In the genomic region with DNA sequence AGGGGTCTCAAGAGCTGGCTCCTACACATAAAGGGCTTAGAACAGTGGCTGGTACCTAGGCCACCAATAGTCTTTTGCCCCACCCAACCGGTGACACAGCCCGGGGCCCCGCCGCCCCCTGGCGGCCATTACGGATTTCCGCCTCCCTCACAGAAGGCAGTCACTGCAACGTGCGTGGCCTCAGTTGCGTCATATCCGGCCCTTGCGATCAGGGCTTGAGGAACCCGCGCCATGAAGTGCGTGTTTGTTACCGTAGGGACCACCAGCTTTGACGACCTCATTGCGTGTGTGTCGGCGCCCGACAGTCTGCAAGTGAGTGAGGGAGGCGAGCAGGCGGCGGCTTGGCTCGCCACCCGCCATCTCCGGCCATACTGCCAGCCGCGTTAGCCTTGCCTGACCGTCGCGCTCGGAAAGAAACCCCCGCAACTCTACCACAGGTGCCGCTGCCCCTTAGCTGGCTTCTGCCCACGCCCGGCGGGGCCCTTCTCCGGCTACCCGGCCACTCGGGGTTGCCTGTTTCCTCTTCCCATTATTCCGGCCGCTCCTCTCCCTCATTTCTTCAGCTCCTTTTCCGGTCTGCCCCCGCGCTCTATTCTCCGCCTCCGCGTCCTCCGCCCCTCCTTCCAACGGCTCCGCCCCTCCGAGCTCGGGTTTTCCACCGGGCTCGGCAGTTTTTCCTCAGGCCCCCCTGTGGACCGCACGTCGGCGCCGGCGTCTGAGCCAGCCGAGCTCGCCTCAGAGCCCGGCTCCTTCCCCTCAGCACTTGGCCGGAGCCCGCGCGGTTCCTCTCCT, we compare ENCODE assay signal across 8 cellular contexts. TPM values are rescaled to one million over a fixed set of nuclear protein-coding genes. Genes with fewer than 3 reads are reported as not detected.
DNase-seq lines count a peak whose midpoint lies in the region; ATAC-seq and TF ChIP-seq lines count a peak whose summit lies in the region.

A gene (plus strand): TSS at position 183 of the 792 bp plus-strand sequence. CDS start 49 bp downstream, at position 232.

- H3K4me1 ChIP-seq in prostate gland (replicated peaks) (no peaks in the 10 kb centered on the region), urinary bladder (ENCODE audit: insufficient read depth) (no peaks in the 10 kb centered on the region)

- peak; percentile 70 for TF ChIP-seq POLR2A in prostate gland (IDR thresholded peaks at IDR 0.05)

- H3K4me3 ChIP-seq in prostate gland (peak within 1 kb of the TSS; percentile 63 to 68), urinary bladder (ENCODE audit: low read depth, low read length) (peak within 1 kb of the TSS; percentile 53)

- no peaks in the 10 kb centered on the region for H3K27me3 ChIP-seq in prostate gland (replicated peaks; ENCODE audit: insufficient read depth)

- peak within 1 kb of the TSS; percentile 92 for H3K4me3 Mint-ChIP-seq in T-helper 17 cell

- H3K27ac ChIP-seq in angular gyrus (ENCODE audit: low read depth, low read length) (peak within 1 kb of the TSS; percentile 86), prostate gland (peak within 1 kb of the TSS; percentile 96 to 98), urinary bladder (ENCODE audit: low read depth) (peak within 1 kb of the TSS; percentile 97)

- no peaks in the 10 kb centered on the region for H3K36me3 ChIP-seq in prostate gland
- H3K36me3 ChIP-seq in urinary bladder (ENCODE audit: insufficient read depth): no peaks in the 10 kb centered on the region

- H3K27me3 Mint-ChIP-seq in T-helper 17 cell: no peaks in the 10 kb centered on the region

- 0% methylated on average over 45 of the region's 69 CpGs for WGBS in prostate gland
- WGBS in urinary bladder: under 1% methylated on average over 69 of the region's 69 CpGs

- peaks cover 13% of the 10 kb centered on the region for H3K4me1 Mint-ChIP-seq in T-helper 17 cell

- H3K9me3 ChIP-seq in T-helper 17 cell (ENCODE audit: control insufficient read depth, low read length, poor library complexity, severe bottlenecking) (no peaks in the 10 kb centered on the region), prostate gland (no peaks in the 10 kb centered on the region)

- peaks cover 7% of the 10 kb centered on the region for H3K36me3 Mint-ChIP-seq in T-helper 17 cell (ENCODE audit: low read depth)

- DNase-seq in NCI-H1694 treated with DMSO at 0.1 percent for 48 hours (lab: John Stamatoyannopoulos, UW): peak; percentile 87
- peak; percentile 72 to 79 (median 77) for DNase-seq in T-helper 17 cell
- peak; percentile 91 for DNase-seq in left ventricle myocardium superior
- DNase-seq in prostate gland (ENCODE audit: low spot score): peak; percentile 81

- ATAC-seq in GM18498 (IDR thresholded peaks at IDR 0.05; ENCODE audit: unreplicated experiment): peak; percentile 98
- peak; percentile 97 for ATAC-seq in HG02938 (IDR thresholded peaks at IDR 0.05; ENCODE audit: unreplicated experiment)
- ATAC-seq in T-helper 17 cell: peak; percentile 89
- ATAC-seq in left ventricle myocardium superior: peak; percentile 99

- intact Hi-C loops in left ventricle myocardium superior (cut with micrococcal nuclease) (no loop called here), prostate gland (cut with DNase I) (no loop called here)

- H3K27ac Mint-ChIP-seq in T-helper 17 cell: peak within 1 kb of the TSS; percentile 96

- peak; percentile 24 to 80 (median 62) for TF ChIP-seq CTCF in prostate gland (IDR thresholded peaks at IDR 0.05)

RNA-seq across cellular contexts. Expression of the gene that starts here (rescaled TPM):
- 10 to 100 TPM; 74.1 to 87.6 TPM for total RNA-seq in T-helper 17 cell
- total RNA-seq in left ventricle myocardium superior: 17.9 TPM
- total RNA-seq in prostate gland: 100 to 1,000 TPM in 1 of 2 donors, 10 to 100 TPM in 1; 78.6 to 131 TPM
- total RNA-seq in urinary bladder: 90.7 TPM
- 27.7 TPM for polyA plus RNA-seq in urinary bladder

Comparison
In these comparisons a context has a peak if more than half of its experiments do, and no peak if none do; other contexts are left out.
1. Peak in every context shown above with its lines: DNase-seq, ATAC-seq, H3K4me3 ChIP-seq and H3K27ac ChIP-seq.